In the genomic region with DNA sequence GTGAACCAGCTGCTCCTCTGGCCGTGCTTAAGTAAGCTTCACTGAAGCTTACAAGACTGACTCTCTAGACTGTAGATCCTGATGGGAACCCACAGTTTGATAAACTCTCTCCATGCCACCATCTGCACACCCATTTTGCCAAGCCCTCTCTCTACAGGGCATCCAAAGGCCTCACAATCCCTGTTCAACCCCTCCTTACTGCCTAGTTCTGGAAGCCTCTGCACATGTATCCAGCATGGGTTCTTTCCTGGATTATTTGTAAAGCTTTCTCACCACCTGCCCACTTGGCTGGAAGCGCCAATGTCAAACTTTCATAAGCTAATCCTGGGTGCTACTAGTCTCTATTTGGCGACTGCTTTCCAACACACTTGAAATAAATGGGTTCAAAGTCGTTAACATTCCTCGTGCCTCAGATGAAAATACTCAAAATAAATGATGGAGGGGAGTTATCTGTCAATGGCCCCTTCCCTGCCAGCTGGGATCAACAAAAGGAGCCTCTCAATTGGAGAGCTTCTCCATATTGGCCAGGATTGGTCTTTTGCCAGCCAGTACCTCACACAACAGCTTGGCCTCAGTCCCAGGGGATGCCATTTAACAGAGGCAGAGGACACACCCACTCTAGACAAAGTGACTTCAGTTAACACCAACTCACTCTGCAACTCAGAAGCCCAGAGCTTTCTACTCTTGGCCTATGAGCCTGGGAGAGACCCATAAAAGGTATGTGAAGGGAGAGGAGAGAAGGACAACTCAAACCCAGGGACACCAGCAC, we compare ENCODE assay signal across 1 cellular context.
TF ChIP-seq lines count a peak whose summit lies in the region.

No MANE protein-coding gene starts in this region.

TF ChIP-seq in K562, 482 proteins besides CTCF, POLR2A, EP300 and RAD21 (continued from another document):
- TF ChIP-seq YY1 (IDR thresholded peaks at IDR 0.05; ENCODE audit: borderline replicate concordance in 1 of 3, control insufficient read depth in 1 of 3, extremely low read depth in 1 of 3, insufficient read depth in 3 of 3, insufficient read length in 1 of 3, insufficient replicate concordance in 2 of 3, low read depth in 1 of 3, low read length in 2 of 3) (no peak), NCOA6 (IDR thresholded peaks at IDR 0.05) (no peak), PCBP2 (IDR thresholded peaks at IDR 0.05; ENCODE audit: low read depth, low read length, poor library complexity, severe bottlenecking) (no peak), TAF7 (tag; IDR thresholded peaks at IDR 0.05) (no peak), KLF6 (CRISPR knock-in tag; IDR thresholded peaks at IDR 0.05; ENCODE audit: borderline replicate concordance) (no peak), DACH1 (IDR thresholded peaks at IDR 0.05; ENCODE audit: partially characterized antibody) (no peak), POLR2H (tag; IDR thresholded peaks at IDR 0.05; ENCODE audit: low read depth) (no peak), SFPQ (IDR thresholded peaks at IDR 0.05; ENCODE audit: low read depth, low read length) (no peak)
- TF ChIP-seq, protein P1, sequence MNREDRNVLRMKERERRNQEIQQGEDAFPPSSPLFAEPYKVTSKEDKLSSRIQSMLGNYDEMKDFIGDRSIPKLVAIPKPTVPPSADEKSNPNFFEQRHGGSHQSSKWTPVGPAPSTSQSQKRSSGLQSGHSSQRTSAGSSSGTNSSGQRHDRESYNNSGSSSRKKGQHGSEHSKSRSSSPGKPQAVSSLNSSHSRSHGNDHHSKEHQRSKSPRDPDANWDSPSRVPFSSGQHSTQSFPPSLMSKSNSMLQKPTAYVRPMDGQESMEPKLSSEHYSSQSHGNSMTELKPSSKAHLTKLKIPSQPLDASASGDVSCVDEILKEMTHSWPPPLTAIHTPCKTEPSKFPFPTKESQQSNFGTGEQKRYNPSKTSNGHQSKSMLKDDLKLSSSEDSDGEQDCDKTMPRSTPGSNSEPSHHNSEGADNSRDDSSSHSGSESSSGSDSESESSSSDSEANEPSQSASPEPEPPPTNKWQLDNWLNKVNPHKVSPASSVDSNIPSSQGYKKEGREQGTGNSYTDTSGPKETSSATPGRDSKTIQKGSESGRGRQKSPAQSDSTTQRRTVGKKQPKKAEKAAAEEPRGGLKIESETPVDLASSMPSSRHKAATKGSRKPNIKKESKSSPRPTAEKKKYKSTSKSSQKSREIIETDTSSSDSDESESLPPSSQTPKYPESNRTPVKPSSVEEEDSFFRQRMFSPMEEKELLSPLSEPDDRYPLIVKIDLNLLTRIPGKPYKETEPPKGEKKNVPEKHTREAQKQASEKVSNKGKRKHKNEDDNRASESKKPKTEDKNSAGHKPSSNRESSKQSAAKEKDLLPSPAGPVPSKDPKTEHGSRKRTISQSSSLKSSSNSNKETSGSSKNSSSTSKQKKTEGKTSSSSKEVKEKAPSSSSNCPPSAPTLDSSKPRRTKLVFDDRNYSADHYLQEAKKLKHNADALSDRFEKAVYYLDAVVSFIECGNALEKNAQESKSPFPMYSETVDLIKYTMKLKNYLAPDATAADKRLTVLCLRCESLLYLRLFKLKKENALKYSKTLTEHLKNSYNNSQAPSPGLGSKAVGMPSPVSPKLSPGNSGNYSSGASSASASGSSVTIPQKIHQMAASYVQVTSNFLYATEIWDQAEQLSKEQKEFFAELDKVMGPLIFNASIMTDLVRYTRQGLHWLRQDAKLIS (CRISPR knock-in tag; IDR thresholded peaks at IDR 0.05) = no peak
